ENCODE assay signal across 20 cellular contexts in the genomic region with DNA sequence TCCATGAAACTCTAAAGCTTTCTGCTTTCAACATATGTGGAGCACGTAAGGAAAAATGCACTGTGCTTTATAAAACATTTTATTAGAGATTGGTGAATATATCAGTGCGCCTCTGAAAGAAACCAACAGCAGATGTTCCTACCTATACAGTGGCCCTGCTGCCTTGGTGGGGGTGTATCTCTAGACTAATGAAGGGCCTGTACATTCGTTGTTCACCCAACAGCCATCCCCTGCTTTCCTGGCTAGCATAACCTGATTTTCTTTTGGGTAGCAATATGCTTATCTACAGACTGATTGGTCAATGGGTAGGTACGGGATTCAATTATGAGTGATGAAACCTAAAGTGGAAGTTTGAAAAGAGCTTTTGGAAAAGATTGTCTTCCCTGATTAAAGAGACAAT.
"Had no signal": no experiment of that assay in that cellular context is flagged by ENCODE, and none has a peak within 500 bp of the region (broad histone marks: within the 10 kb centered on the region; RNA-seq: fewer than 3 reads in every experiment).

No MANE protein-coding gene starts in this region.

- H3K4me3 Mint-ChIP-seq: endodermal cell; immature natural killer cell; naive thymus-derived CD8-positive, alpha-beta T cell had no signal

- H3K9me3 ChIP-seq: lower lobe of right lung, mucosa of descending colon, suprapubic skin, thyroid gland, uterus had no signal

- H3K4me3 ChIP-seq: coronary artery, left ventricle myocardium inferior, lower lobe of right lung, mucosa of descending colon, suprapubic skin, thyroid gland, upper lobe of left lung, uterus had no signal

- H3K9me3 Mint-ChIP-seq: immature natural killer cell; naive thymus-derived CD8-positive, alpha-beta T cell had no signal

- H3K36me3 ChIP-seq: left ventricle myocardium inferior, lower lobe of right lung, suprapubic skin, thyroid gland, uterus had no signal

- H3K27ac Mint-ChIP-seq: endodermal cell had no signal

- H3K4me1 Mint-ChIP-seq: endodermal cell, immature natural killer cell had no signal

- H3K27ac ChIP-seq: coronary artery, foreskin keratinocyte, left ventricle myocardium inferior, lower lobe of right lung, suprapubic skin, thyroid gland, upper lobe of left lung, uterus had no signal

- DNase-seq: effector CD4-positive, alpha-beta T cell; endodermal cell; erythroblast; foreskin keratinocyte; immature natural killer cell; left cardiac atrium; left ventricle myocardium inferior; lower lobe of right lung; mesenchymal stem cell; mucosa of descending colon; naive thymus-derived CD8-positive, alpha-beta T cell; posterior cingulate gyrus; small intestine; stimulated activated CD4-positive, alpha-beta T cell treated with anti-CD3 and anti-CD28 coated beads, Interleukin-12 subunit alpha, Interleukin-12 subunit beta, amount 100 ng/mL, for 4 hours; stimulated activated naive CD4-positive, alpha-beta T cell; thyroid gland; upper lobe of left lung; uterus had no signal

- ATAC-seq: left cardiac atrium; lower lobe of right lung; mucosa of descending colon; naive thymus-derived CD8-positive, alpha-beta T cell had no signal

- H3K27me3 ChIP-seq: foreskin keratinocyte, suprapubic skin, thyroid gland, upper lobe of left lung, uterus had no signal

- H3K4me1 ChIP-seq: lower lobe of right lung, suprapubic skin, upper lobe of left lung, uterus had no signal
